Comparison of ENCODE assay signal across 8 cellular contexts in the genomic region with DNA sequence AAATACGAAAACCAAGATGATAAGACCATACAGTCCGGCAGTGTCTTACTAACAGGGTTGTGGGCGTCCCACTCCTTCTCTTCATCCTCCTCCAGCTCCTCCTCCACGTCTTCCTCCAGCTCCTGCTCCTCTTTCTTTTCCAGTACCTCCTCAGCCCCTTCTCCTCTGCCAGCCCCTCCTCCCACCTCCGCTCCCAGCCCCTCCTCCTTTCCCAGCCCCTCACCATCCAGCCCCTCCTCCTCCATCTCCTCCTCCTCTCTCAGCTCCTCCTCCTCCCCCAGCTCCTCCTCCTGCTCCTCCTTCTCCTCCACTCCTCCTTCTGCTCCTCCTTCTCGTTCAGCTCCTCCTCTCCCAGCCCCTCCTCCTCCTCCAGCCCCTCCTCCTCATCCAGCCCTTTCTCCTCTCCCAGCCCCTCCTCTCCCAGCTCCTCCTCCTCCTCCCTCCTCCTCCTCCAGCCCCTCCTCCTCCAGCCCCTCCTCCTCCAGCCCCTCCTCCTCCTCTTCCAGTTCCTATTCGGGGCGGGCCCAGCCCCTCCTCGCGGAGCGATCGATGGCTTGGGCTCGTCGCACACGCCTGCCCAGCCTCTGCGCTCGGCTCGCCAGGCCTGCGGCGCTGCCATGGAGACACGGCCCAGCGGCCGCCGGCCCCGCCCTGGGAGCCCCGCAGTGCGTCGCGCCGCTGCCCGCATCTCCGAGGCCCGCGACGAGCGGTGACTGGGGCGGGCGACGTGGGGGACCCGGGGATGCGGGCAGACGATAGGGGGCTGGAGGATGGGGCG. TPM values are rescaled to one million over a fixed set of nuclear protein-coding genes. Genes with fewer than 3 reads are reported as not detected.
DNase-seq lines count a peak whose midpoint lies in the region; ATAC-seq and TF ChIP-seq lines count a peak whose summit lies in the region.

Gene BRD3OS (plus strand): TSS at position 654 of the 778 bp plus-strand sequence. CDS start 1,267 bp downstream, outside the sequence.

- DNase-seq in GM12864 (ENCODE audit: low read depth), result peak; percentile 90
- peak; percentile 97 for DNase-seq in NCI-H146 (lab: John Stamatoyannopoulos, UW)
- DNase-seq in amniotic epithelial cell (ENCODE audit: low read depth), result peak; percentile 100
- DNase-seq in heart right ventricle, result peak; percentile 96 to 97
- peak; percentile 89 to 99 (median 94) for DNase-seq in posterior cingulate gyrus
- peak; percentile 98 for DNase-seq in upper lobe of left lung

- peak within 1 kb of the TSS; percentile 54 for H3K4me3 ChIP-seq in GM12864 (ENCODE audit: low read depth, low read length)
- H3K4me3 ChIP-seq in heart right ventricle, result peak within 1 kb of the TSS; percentile 78 to 98 (median 94)
- peak within 1 kb of the TSS; percentile 82 to 98 (median 92) for H3K4me3 ChIP-seq in upper lobe of left lung

- TF ChIP-seq POLR2A in upper lobe of left lung (IDR thresholded peaks at IDR 0.05), result peak in 1 of 4 donors; percentile 31

- H3K27ac ChIP-seq in heart right ventricle (peak within 1 kb of the TSS; percentile 26 to 81 (median 74)), upper lobe of left lung (peak within 1 kb of the TSS; percentile 54 to 82 (median 57))

- no peak for TF ChIP-seq EP300 in upper lobe of left lung (IDR thresholded peaks at IDR 0.05)

- peaks cover 0 to 16% (median 0%) of the 10 kb centered on the region in 9 donors for H3K36me3 ChIP-seq in heart right ventricle
- H3K36me3 ChIP-seq in upper lobe of left lung, result peaks cover 0 to 13% (median 5%) of the 10 kb centered on the region in 4 donors

- H3K9me3 ChIP-seq in heart right ventricle (no peaks in the 10 kb centered on the region), upper lobe of left lung (no peaks in the 10 kb centered on the region)

- H3K4me1 ChIP-seq in heart right ventricle, result peaks cover 3 to 18% (median 9%) of the 10 kb centered on the region in 9 donors
- H3K4me1 ChIP-seq in upper lobe of left lung, result peaks cover 7 to 17% (median 9%) of the 10 kb centered on the region in 4 donors

- no peaks in the 10 kb centered on the region for H3K27me3 ChIP-seq in heart right ventricle
- no peaks in the 10 kb centered on the region for H3K27me3 ChIP-seq in upper lobe of left lung

- 0 to 1% methylated on average over 25 to 43 of the region's 43 CpGs for WGBS in heart right ventricle, 2 donors
- WGBS in upper lobe of left lung, 2 donors, result 3 to 5% methylated on average over 6 to 13 of the region's 43 CpGs

- ATAC-seq in HG02840 (IDR thresholded peaks at IDR 0.05; ENCODE audit: low FRiP score, unreplicated experiment), result peak; percentile 82
- ATAC-seq in heart right ventricle, result peak; percentile 94 to 98 (median 96)
- ATAC-seq in upper lobe of left lung (ENCODE audit: low FRiP score in 2 of 2), result peak; percentile 98 to 100

- intact Hi-C loops in T-helper 1 cell treated with Interleukin-12 subunit alpha and Interleukin-12 subunit beta and Interleukin-4 antibody, amounts not matched to agents 30 ng/mL and 1 ng/mL, for 36 hours (cut with micrococcal nuclease), result loop anchor here (1.0 to 2.0 kb wide), 8 partner anchors 31 to 1080 kb away; partner anchors contain the start of genes BRD3, CACFD1, GTF3C5 and RNU6ATAC
- intact Hi-C loops in heart right ventricle (cut with DNase I) (loop anchor here in 3 of 10 donors (5.0 to 10.0 kb wide), 3 partner anchors 42 to 112 kb away; partner anchors contain the start of genes BRD3 (in 3 of the 3) and WDR5 (in 2 of the 3)), posterior cingulate gyrus (cut with DNase I) (loop anchor here (1.0 to 2.0 kb wide), 2 partner anchors 42 to 111 kb away; partner anchors contain the start of gene WDR5)

- TF ChIP-seq CTCF in GM12864 (IDR thresholded peaks at IDR 0.05; ENCODE audit: low read depth, low read length, missing control alignments), result no peak
- TF ChIP-seq CTCF in heart right ventricle (IDR thresholded peaks at IDR 0.05), result no peak
- no peak for TF ChIP-seq CTCF in upper lobe of left lung (IDR thresholded peaks at IDR 0.05)

RNA-seq across cellular contexts. Expression of gene BRD3OS, which starts in this region (rescaled TPM):
- 12.4 and 14.4 TPM in 2 replicates for total RNA-seq in T-helper 1 cell treated with Interleukin-12 subunit alpha and Interleukin-12 subunit beta and Interleukin-4 antibody, amounts not matched to agents 30 ng/mL and 1 ng/mL, for 36 hours
- total RNA-seq in heart right ventricle, result 10 to 100 TPM in 2 of 10 donors, 1 to 10 TPM in 8; 4.1 to 11.6 (median 7.8) TPM
- 1 to 10 TPM; 4.8 to 6.7 TPM for polyA plus RNA-seq in heart right ventricle
- total RNA-seq in upper lobe of left lung, result 10 to 100 TPM in 4 of 6 donors, 1 to 10 TPM in 2; 7.0 to 17.8 (median 11.6) TPM

Comparison
In these comparisons a context has a peak if more than half of its experiments do, and no peak if none do; other contexts are left out.
1. Peak in every context shown above with its lines: DNase-seq, ATAC-seq, H3K4me3 ChIP-seq and H3K27ac ChIP-seq.